In genomic region chr3:154872089-154872488, GRCh38 we compare ENCODE assay signal across 21 cellular contexts.
"Had no signal": no experiment of that assay in that cellular context is flagged by ENCODE, and none has a peak within 500 bp of the region (broad histone marks: within the 10 kb centered on the region; RNA-seq: fewer than 3 reads in every experiment).

No MANE protein-coding gene starts in this region.

- H3K9me3 Mint-ChIP-seq: activated CD4-positive, alpha-beta T cell treated with anti-CD3 and anti-CD28 coated beads, Interleukin-2, amount 10 ng/mL, durations not matched to agents 24 days and 14 days; activated CD8-positive, alpha-beta T cell treated with anti-CD3 and anti-CD28 coated beads for 36 hours; endodermal cell had no signal

- H3K9me3 ChIP-seq: colonic mucosa, transverse colon, vagina had no signal

- ATAC-seq: activated CD8-positive, alpha-beta T cell treated with anti-CD3 and anti-CD28 coated beads for 36 hours; activated T-helper 17 cell treated with anti-CD3 and anti-CD28 coated beads, Interleukin-2, amount 50 U/mL, for 72 hours; foreskin keratinocyte; natural killer cell treated with Interleukin-12 subunit alpha and Interleukin-12 subunit beta and Interleukin-15 and Interleukin-18, amount 100 ng/mL, for 72 hours; stimulated activated naive CD8-positive, alpha-beta T cell treated with anti-CD3 and anti-CD28 coated beads, Interleukin-15, amount 100 ng/mL, for 72 hours had no signal

- H3K4me1 Mint-ChIP-seq: activated CD4-positive, alpha-beta T cell treated with anti-CD3 and anti-CD28 coated beads, Interleukin-2, amount 10 ng/mL, durations not matched to agents 24 days and 14 days; activated T-helper 17 cell treated with anti-CD3 and anti-CD28 coated beads, Interleukin-2, amount 50 U/mL, for 72 hours; central memory CD8-positive, alpha-beta T cell; endodermal cell; stimulated activated naive CD8-positive, alpha-beta T cell treated with anti-CD3 and anti-CD28 coated beads, Interleukin-15, amount 100 ng/mL, for 72 hours had no signal

- H3K27ac Mint-ChIP-seq: activated CD4-positive, alpha-beta T cell treated with anti-CD3 and anti-CD28 coated beads, Interleukin-2, amount 10 ng/mL, durations not matched to agents 24 days and 14 days; activated CD8-positive, alpha-beta T cell treated with anti-CD3 and anti-CD28 coated beads for 36 hours; activated T-helper 17 cell treated with anti-CD3 and anti-CD28 coated beads, Interleukin-2, amount 50 U/mL, for 72 hours; endodermal cell; natural killer cell treated with Interleukin-12 subunit alpha and Interleukin-12 subunit beta and Interleukin-15 and Interleukin-18, amount 100 ng/mL, for 72 hours; stimulated activated naive CD8-positive, alpha-beta T cell treated with anti-CD3 and anti-CD28 coated beads, Interleukin-15, amount 100 ng/mL, for 72 hours had no signal

- DNase-seq: activated CD4-positive, alpha-beta T cell treated with anti-CD3 and anti-CD28 coated beads, Interleukin-2, amount 10 ng/mL, durations not matched to agents 24 days and 14 days; activated CD8-positive, alpha-beta T cell treated with anti-CD3 and anti-CD28 coated beads for 36 hours; activated naive CD4-positive, alpha-beta T cell treated with Interleukin-2 at 50 U/mL for 16 hours; activated T-cell treated with anti-CD3 and anti-CD28 coated beads, Interleukin-2, amount 50 U/mL, for 1 hour; aorta; colonic mucosa; endodermal cell; head of caudate nucleus; kidney glomerular epithelial cell; mesenchymal stem cell; retina; stimulated activated naive CD8-positive, alpha-beta T cell treated with anti-CD3 and anti-CD28 coated beads, Interleukin-15, amount 100 ng/mL, for 72 hours; T1000; transverse colon had no signal

- H3K4me3 ChIP-seq: colonic mucosa, skin epidermis, suprapubic skin, transverse colon, vagina had no signal

- H3K27ac ChIP-seq: colonic mucosa, foreskin keratinocyte, skin epidermis, suprapubic skin, transverse colon, vagina had no signal

- H3K36me3 ChIP-seq: colonic mucosa, suprapubic skin, transverse colon, vagina had no signal

- H3K27me3 ChIP-seq: colonic mucosa, foreskin keratinocyte, suprapubic skin, transverse colon, vagina had no signal

- H3K4me1 ChIP-seq: colonic mucosa, foreskin keratinocyte, suprapubic skin, vagina had no signal

- H3K27me3 Mint-ChIP-seq: activated CD4-positive, alpha-beta T cell treated with anti-CD3 and anti-CD28 coated beads, Interleukin-2, amount 10 ng/mL, durations not matched to agents 24 days and 14 days; activated CD8-positive, alpha-beta T cell treated with anti-CD3 and anti-CD28 coated beads for 36 hours; activated T-helper 17 cell treated with anti-CD3 and anti-CD28 coated beads, Interleukin-2, amount 50 U/mL, for 72 hours; central memory CD8-positive, alpha-beta T cell; natural killer cell treated with Interleukin-12 subunit alpha and Interleukin-12 subunit beta and Interleukin-15 and Interleukin-18, amount 100 ng/mL, for 72 hours; stimulated activated naive CD8-positive, alpha-beta T cell treated with anti-CD3 and anti-CD28 coated beads, Interleukin-15, amount 100 ng/mL, for 72 hours had no signal

- H3K4me3 Mint-ChIP-seq: activated CD4-positive, alpha-beta T cell treated with anti-CD3 and anti-CD28 coated beads, Interleukin-2, amount 10 ng/mL, durations not matched to agents 24 days and 14 days; activated CD8-positive, alpha-beta T cell treated with anti-CD3 and anti-CD28 coated beads for 36 hours; activated T-helper 17 cell treated with anti-CD3 and anti-CD28 coated beads, Interleukin-2, amount 50 U/mL, for 72 hours; central memory CD8-positive, alpha-beta T cell; endodermal cell; natural killer cell treated with Interleukin-12 subunit alpha and Interleukin-12 subunit beta and Interleukin-15 and Interleukin-18, amount 100 ng/mL, for 72 hours; stimulated activated naive CD8-positive, alpha-beta T cell treated with anti-CD3 and anti-CD28 coated beads, Interleukin-15, amount 100 ng/mL, for 72 hours had no signal
